ENCODE assay signal across 16 cellular contexts in the genomic region with DNA sequence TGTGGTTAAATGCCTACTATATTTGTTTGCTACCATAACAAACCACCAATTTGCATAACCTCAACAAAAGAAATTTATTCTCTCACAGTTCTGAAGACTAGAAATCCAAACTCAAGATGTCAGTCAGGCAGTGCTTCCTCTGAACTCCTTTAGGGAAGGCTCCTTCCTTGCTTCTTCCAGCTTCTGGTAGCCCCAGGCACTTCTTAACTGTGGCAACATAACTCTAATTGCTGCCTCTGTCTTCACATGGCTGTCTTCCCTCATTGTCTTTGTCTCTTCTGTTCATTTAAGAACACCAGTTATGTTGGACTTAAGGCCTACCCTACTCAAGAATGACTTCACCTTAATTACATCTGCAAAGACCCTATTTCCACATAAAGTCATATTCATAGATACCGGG.
"Had no signal": no experiment of that assay in that cellular context is flagged by ENCODE, and none has a peak within 500 bp of the region (broad histone marks: within the 10 kb centered on the region; RNA-seq: fewer than 3 reads in every experiment).

No MANE protein-coding gene starts in this region.

- H3K36me3 ChIP-seq: adrenal gland, gastroesophageal sphincter, left ventricle myocardium inferior, spleen, transverse colon had no signal

- H3K27me3 Mint-ChIP-seq: stimulated activated memory B cell treated with anti-CD40 and anti-IgM and Interleukin-4, amounts not matched to agents 10 μg/mL and 1 μg/mL and 100 μg/mL, for 72 hours had no signal

- H3K27ac ChIP-seq: adrenal gland, coronary artery, gastroesophageal sphincter, left ventricle myocardium inferior, psoas muscle, spleen, transverse colon had no signal

- H3K4me3 Mint-ChIP-seq: stimulated activated memory B cell treated with anti-CD40 and anti-IgM and Interleukin-4, amounts not matched to agents 10 μg/mL and 1 μg/mL and 100 μg/mL, for 72 hours had no signal

- H3K27ac Mint-ChIP-seq: activated T-helper 2 cell treated with anti-CD3 and anti-CD28 coated beads, Interferon-gamma antibody, Interleukin-2, Interleukin-4, amounts not matched to agents 10 μg/mL and 5 μg/mL and 100 μg/mL, durations not matched to agents 14 hours and 24 hours and 36 hours; stimulated activated memory B cell treated with anti-CD40 and anti-IgM and Interleukin-4, amounts not matched to agents 10 μg/mL and 1 μg/mL and 100 μg/mL, for 72 hours had no signal

- H3K4me1 Mint-ChIP-seq: stimulated activated memory B cell treated with anti-CD40 and anti-IgM and Interleukin-4, amounts not matched to agents 10 μg/mL and 1 μg/mL and 100 μg/mL, for 72 hours had no signal

- H3K4me1 ChIP-seq: adrenal gland, gastroesophageal sphincter, left ventricle myocardium inferior, psoas muscle, spleen, transverse colon had no signal

- H3K27me3 ChIP-seq: adrenal gland, gastroesophageal sphincter, spleen, transverse colon had no signal

- H3K36me3 Mint-ChIP-seq: stimulated activated memory B cell treated with anti-CD40 and anti-IgM and Interleukin-4, amounts not matched to agents 10 μg/mL and 1 μg/mL and 100 μg/mL, for 72 hours had no signal

- H3K9me3 Mint-ChIP-seq: activated T-helper 2 cell treated with anti-CD3 and anti-CD28 coated beads, Interferon-gamma antibody, Interleukin-2, Interleukin-4, amounts not matched to agents 10 μg/mL and 5 μg/mL and 100 μg/mL, durations not matched to agents 14 hours and 24 hours and 36 hours; stimulated activated memory B cell treated with anti-CD40 and anti-IgM and Interleukin-4, amounts not matched to agents 10 μg/mL and 1 μg/mL and 100 μg/mL, for 72 hours had no signal

- ATAC-seq: gastroesophageal sphincter; psoas muscle; sciatic nerve; stimulated activated memory B cell treated with anti-CD40 and anti-IgM and Interleukin-4, amounts not matched to agents 10 μg/mL and 1 μg/mL and 100 μg/mL, for 72 hours had no signal

- H3K4me3 ChIP-seq: adrenal gland, coronary artery, gastroesophageal sphincter, left ventricle myocardium inferior, psoas muscle, spleen, transverse colon had no signal

- DNase-seq: activated naive CD4-positive, alpha-beta T cell treated with anti-CD3 and anti-CD28 coated beads, Interleukin-2, amount 50 U/mL, for 16 hours; adrenal gland; central memory CD4-positive, alpha-beta T cell; effector CD8-positive, alpha-beta T cell; kidney; left ventricle myocardium inferior; mesenchymal stem cell; psoas muscle; spleen; stimulated activated CD4-positive, alpha-beta T cell treated with anti-CD3 and anti-CD28 coated beads, Interleukin-1b, Interleukin-23, amount 100 ng/mL, for 48 hours; transverse colon had no signal
